In the genomic region with DNA sequence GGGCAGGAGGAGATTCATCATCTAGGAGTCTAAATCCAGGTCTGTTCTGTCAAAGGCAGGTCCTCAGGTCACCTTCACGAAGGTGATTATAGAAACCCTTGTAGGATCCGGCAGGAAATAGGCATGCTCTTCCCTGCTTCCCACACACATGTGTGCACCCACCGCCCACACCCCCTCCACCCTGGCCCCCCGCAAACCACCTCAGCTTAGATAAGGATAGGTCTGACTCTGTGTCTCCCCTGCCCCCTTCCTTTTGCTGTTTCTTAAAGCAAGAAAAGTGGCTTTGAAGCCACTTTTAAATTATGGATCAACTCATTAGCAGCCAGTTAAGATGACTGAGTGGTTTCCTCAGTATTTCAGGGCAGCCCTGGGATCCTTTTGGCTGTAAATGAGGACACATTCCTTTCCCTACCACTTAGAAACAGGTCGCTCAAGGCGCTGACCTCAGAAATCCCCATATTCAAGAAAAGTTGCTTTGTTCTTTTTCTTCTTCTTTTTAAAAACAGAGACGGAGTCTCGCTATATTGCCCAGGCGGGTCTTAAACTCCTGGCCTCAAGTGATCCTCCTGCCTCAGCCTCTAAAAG, we compare ENCODE assay signal across 31 cellular contexts. TPM values are rescaled to one million over a fixed set of nuclear protein-coding genes. Genes with fewer than 3 reads are reported as not detected.
"Had no signal": no experiment of that assay in that cellular context is flagged by ENCODE, and none has a peak within 500 bp of the region (broad histone marks: within the 10 kb centered on the region; RNA-seq: fewer than 3 reads in every experiment).

No MANE protein-coding gene starts in this region.

- H3K27me3 ChIP-seq: pancreas had no signal

- H3K36me3 Mint-ChIP-seq: activated CD4-positive, alpha-beta memory T cell treated with anti-CD3 and anti-CD28 coated beads for 36 hours; activated naive CD4-positive, alpha-beta T cell treated with anti-CD3 and anti-CD28 coated beads, Interleukin-2, amount 50 U/mL, for 24 hours; naive thymus-derived CD4-positive, alpha-beta T cell; stimulated activated effector memory CD8-positive, alpha-beta T cell treated with anti-CD3 and anti-CD28 coated beads, Interleukin-12 subunit alpha, Interleukin-12 subunit beta, amount 100 ng/mL, for 72 hours had no signal

- H3K4me1 ChIP-seq: pancreas, prostate gland had no signal

- H3K27ac ChIP-seq: pancreas, prostate gland, skin epidermis, thoracic aorta had no signal

- ATAC-seq: activated naive CD8-positive, alpha-beta T cell treated with anti-CD3 and anti-CD28 coated beads, Interleukin-2, amount 50 U/mL, for 24 hours; esophagus mucosa; left cardiac atrium; naive thymus-derived CD4-positive, alpha-beta T cell; pancreas; sciatic nerve; stimulated activated effector memory CD8-positive, alpha-beta T cell treated with anti-CD3 and anti-CD28 coated beads, Interleukin-12 subunit alpha, Interleukin-12 subunit beta, amount 100 ng/mL, for 72 hours had no signal

- H3K4me3 Mint-ChIP-seq: activated CD4-positive, alpha-beta memory T cell treated with anti-CD3 and anti-CD28 coated beads for 36 hours; activated naive CD4-positive, alpha-beta T cell treated with anti-CD3 and anti-CD28 coated beads, Interleukin-2, amount 50 U/mL, for 24 hours; activated naive CD8-positive, alpha-beta T cell treated with anti-CD3 and anti-CD28 coated beads, Interleukin-2, amount 50 U/mL, for 24 hours; naive thymus-derived CD4-positive, alpha-beta T cell; stimulated activated effector memory CD8-positive, alpha-beta T cell treated with anti-CD3 and anti-CD28 coated beads, Interleukin-12 subunit alpha, Interleukin-12 subunit beta, amount 100 ng/mL, for 72 hours; stimulated activated naive CD8-positive, alpha-beta T cell treated with anti-CD3 and anti-CD28 coated beads, Interleukin-15, Interleukin-2, amounts not matched to agents 100 ng/mL and 50 ng/mL, for 24 hours had no signal

- DNase-seq: activated CD4-positive, alpha-beta memory T cell treated with anti-CD3 and anti-CD28 coated beads for 36 hours; activated CD4-positive, alpha-beta T cell treated with anti-CD3 and anti-CD28 coated beads for 48 hours; activated CD8-positive, alpha-beta memory T cell treated with anti-CD3 and anti-CD28 coated beads, Interleukin-2, amount 50 U/mL, for 4 hours; activated gamma-delta T cell treated with Interleukin-2 at 50 U/mL for 16 hours; activated naive CD8-positive, alpha-beta T cell treated with anti-CD3 and anti-CD28 coated beads, Interleukin-2, amount 50 U/mL, for 24 hours; activated T-cell treated with anti-CD3 and anti-CD28 coated beads, Interleukin-2, amount 50 U/mL, for 1 hour; amygdala; caudate nucleus; foreskin fibroblast; hippocampal formation; left cardiac atrium; midbrain; naive thymus-derived CD4-positive, alpha-beta T cell; pancreas; retina; stimulated activated CD4-positive, alpha-beta T cell treated with anti-CD3 and anti-CD28 coated beads, Interleukin-4, amount 100 ng/mL, for 24 hours; trophoblast cell had no signal

- H3K36me3 ChIP-seq: pancreas, prostate gland, thoracic aorta had no signal

- H3K4me3 ChIP-seq: pancreas, prostate gland, skin epidermis, thoracic aorta had no signal

- FAIRE-seq: keratinocyte, pancreas, urothelium cell line had no signal

- H3K4me1 Mint-ChIP-seq: activated naive CD4-positive, alpha-beta T cell treated with anti-CD3 and anti-CD28 coated beads, Interleukin-2, amount 50 U/mL, for 24 hours; activated naive CD8-positive, alpha-beta T cell treated with anti-CD3 and anti-CD28 coated beads, Interleukin-2, amount 50 U/mL, for 24 hours; naive thymus-derived CD4-positive, alpha-beta T cell; stimulated activated effector memory CD8-positive, alpha-beta T cell treated with anti-CD3 and anti-CD28 coated beads, Interleukin-12 subunit alpha, Interleukin-12 subunit beta, amount 100 ng/mL, for 72 hours had no signal

- H3K27ac Mint-ChIP-seq: activated CD4-positive, alpha-beta memory T cell treated with anti-CD3 and anti-CD28 coated beads for 36 hours; activated naive CD4-positive, alpha-beta T cell treated with anti-CD3 and anti-CD28 coated beads, Interleukin-2, amount 50 U/mL, for 24 hours; activated naive CD8-positive, alpha-beta T cell treated with anti-CD3 and anti-CD28 coated beads, Interleukin-2, amount 50 U/mL, for 24 hours; naive thymus-derived CD4-positive, alpha-beta T cell; stimulated activated effector memory CD8-positive, alpha-beta T cell treated with anti-CD3 and anti-CD28 coated beads, Interleukin-12 subunit alpha, Interleukin-12 subunit beta, amount 100 ng/mL, for 72 hours; stimulated activated naive CD8-positive, alpha-beta T cell treated with anti-CD3 and anti-CD28 coated beads, Interleukin-15, Interleukin-2, amounts not matched to agents 100 ng/mL and 50 ng/mL, for 24 hours had no signal

- H3K9me3 ChIP-seq: pancreas, prostate gland had no signal

RNA-seq across cellular contexts. Expression of a gene that starts 14.5 kb away (rescaled TPM):
- total RNA-seq: activated CD4-positive, alpha-beta memory T cell treated with anti-CD3 and anti-CD28 coated beads for 36 hours; activated CD8-positive, alpha-beta memory T cell treated with anti-CD3 and anti-CD28 coated beads for 36 hours; esophagus mucosa; lower leg skin; naive thymus-derived CD4-positive, alpha-beta T cell; sciatic nerve; T-helper 1 cell treated with Interleukin-12 subunit alpha and Interleukin-12 subunit beta and Interleukin-4 antibody, amounts not matched to agents 30 ng/mL and 1 ng/mL, for 36 hours; thoracic aorta had no signal
- polyA plus RNA-seq: keratinocyte; naive thymus-derived CD4-positive, alpha-beta T cell; neural cell had no signal

RNA-seq across cellular contexts. Expression of a gene that starts 36.8 kb away (rescaled TPM):
- total RNA-seq: activated CD4-positive, alpha-beta memory T cell treated with anti-CD3 and anti-CD28 coated beads for 36 hours; activated CD8-positive, alpha-beta memory T cell treated with anti-CD3 and anti-CD28 coated beads for 36 hours; naive thymus-derived CD4-positive, alpha-beta T cell; T-helper 1 cell treated with Interleukin-12 subunit alpha and Interleukin-12 subunit beta and Interleukin-4 antibody, amounts not matched to agents 30 ng/mL and 1 ng/mL, for 36 hours had no signal
- polyA plus RNA-seq: keratinocyte; naive thymus-derived CD4-positive, alpha-beta T cell had no signal
